16 cellular contexts compared by ENCODE assay signal in genomic region chr11:122178795-122179194, GRCh38.
DNase-seq lines count a peak whose midpoint lies in the region; ATAC-seq, FAIRE-seq and TF ChIP-seq lines count a peak whose summit lies in the region.
"Had no signal": no experiment of that assay in that cellular context is flagged by ENCODE, and none has a peak within 500 bp of the region (broad histone marks: within the 10 kb centered on the region; RNA-seq: fewer than 3 reads in every experiment).

No MANE protein-coding gene starts in this region.

- no peak for TF ChIP-seq CTCF in HFF-Myc (IDR thresholded peaks at IDR 0.05; ENCODE audit: low read depth, low read length, missing control alignments)
- no peak for TF ChIP-seq CTCF in astrocyte (IDR thresholded peaks at IDR 0.05; ENCODE audit: insufficient read depth, low read depth, low read length)
- TF ChIP-seq CTCF in fibroblast of the aortic adventitia (IDR thresholded peaks at IDR 0.05; ENCODE audit: insufficient read depth, low read length) = no peak
- no peak for TF ChIP-seq CTCF in RWPE1 (conservative IDR thresholded peaks at IDR 0.05; ENCODE audit: low read depth)

- no peaks in the 10 kb centered on the region for H3K9me3 ChIP-seq in astrocyte (ENCODE audit: insufficient read depth, low read depth, low read length)

- H2AFZ ChIP-seq in astrocyte (ENCODE audit: low read depth, low read length) = no peak overlapping the region

- H3K4me2 ChIP-seq in astrocyte (ENCODE audit: low read length) = peak overlapping the region; percentile 92

- peaks cover 55% of the 10 kb centered on the region for H3K4me1 ChIP-seq in astrocyte (ENCODE audit: insufficient read depth, low read length)

- peaks cover 28% of the 10 kb centered on the region for H3K36me3 ChIP-seq in astrocyte (ENCODE audit: insufficient read depth, low read length)

- peaks cover 95% of the 10 kb centered on the region for H3K79me2 ChIP-seq in astrocyte (ENCODE audit: insufficient read depth, low read length)

- ATAC-seq in HG02571 (IDR thresholded peaks at IDR 0.05; ENCODE audit: unreplicated experiment) = no peak
- ATAC-seq: foreskin keratinocyte had no signal

- peak overlapping the region; percentile 99 for H3K9ac ChIP-seq in astrocyte (ENCODE audit: low read length)

- peak overlapping the region; percentile 59 for H3K4me3 ChIP-seq in HFF-Myc (replicated peaks; ENCODE audit: low read depth, low read length)
- peak overlapping the region; percentile 99 for H3K4me3 ChIP-seq in astrocyte (ENCODE audit: insufficient read depth, low read depth, low read length)
- H3K4me3 ChIP-seq in fibroblast of the aortic adventitia (ENCODE audit: low read depth, low read length) = peak overlapping the region; percentile 75
- H3K4me3 ChIP-seq: SK-N-MC had no signal

- peak overlapping the region; percentile 82 for H3K4me3 Mint-ChIP-seq in astrocyte (ENCODE audit: unreplicated experiment)
- H3K4me3 Mint-ChIP-seq: activated naive CD4-positive, alpha-beta T cell treated with anti-CD3 and anti-CD28 coated beads, Interleukin-2, amount 50 U/mL, for 24 hours; CD14-positive monocyte had no signal

- no peaks in the 10 kb centered on the region for H3K27me3 ChIP-seq in astrocyte (ENCODE audit: insufficient read depth, low read length)
- H3K27me3 ChIP-seq: foreskin keratinocyte had no signal

- peaks cover 9% of the 10 kb centered on the region for H3K36me3 Mint-ChIP-seq in astrocyte (ENCODE audit: low read depth, unreplicated experiment)
- H3K36me3 Mint-ChIP-seq: activated naive CD4-positive, alpha-beta T cell treated with anti-CD3 and anti-CD28 coated beads, Interleukin-2, amount 50 U/mL, for 24 hours; CD14-positive monocyte had no signal

- FAIRE-seq in astrocyte (lab: Jason Lieb, UNC) = peak; percentile 73
- FAIRE-seq: GM19239 had no signal

- H3K27me3 Mint-ChIP-seq in astrocyte (ENCODE audit: low read depth, unreplicated experiment) = no peaks in the 10 kb centered on the region

- peak overlapping the region; percentile 93 for H3K27ac Mint-ChIP-seq in astrocyte (ENCODE audit: unreplicated experiment)
- H3K27ac Mint-ChIP-seq: activated naive CD4-positive, alpha-beta T cell treated with anti-CD3 and anti-CD28 coated beads, Interleukin-2, amount 50 U/mL, for 24 hours had no signal

- H3K4me1 Mint-ChIP-seq in astrocyte (ENCODE audit: low read depth, unreplicated experiment) = peaks cover 50% of the 10 kb centered on the region
- H3K4me1 Mint-ChIP-seq: activated naive CD4-positive, alpha-beta T cell treated with anti-CD3 and anti-CD28 coated beads, Interleukin-2, amount 50 U/mL, for 24 hours; CD14-positive monocyte had no signal

- H4K20me1 ChIP-seq in astrocyte (ENCODE audit: insufficient read depth, low read length) = peaks cover 24% of the 10 kb centered on the region

- DNase-seq in HFF-Myc (ENCODE audit: extremely low read depth, low read depth) (no peak), astrocyte (ENCODE audit: low read depth) (no peak), fibroblast of the aortic adventitia (ENCODE audit: low read depth) (peak; percentile 44), substantia nigra (lab: John Stamatoyannopoulos, UW) (peak in 1 of 49 donors; percentile 23), SHP77 (lab: John Stamatoyannopoulos, UW) (no peak), NCI-H187 treated with DMSO at 0.1 percent for 48 hours (lab: John Stamatoyannopoulos, UW) (no peak), RWPE1 (ENCODE audit: low spot score) (no peak)
- DNase-seq: foreskin keratinocyte, NCI-H2029 treated with DMSO at 0.1 percent for 48 hours had no signal

- CTCF ChIA-PET in RWPE1 (lab: Yijun Ruan, JAX) = no interaction called here

- H3K27ac ChIP-seq in astrocyte (ENCODE audit: low read depth, low read length) (peak overlapping the region; percentile 97), substantia nigra (ENCODE audit: low read depth, low read length, poor library complexity, severe bottlenecking) (peak overlapping the region; percentile 67), RWPE1 (no peak overlapping the region)
- H3K27ac ChIP-seq: HL-60, SK-N-MC, VCaP had no signal

- no peaks in the 10 kb centered on the region for H3K9me3 Mint-ChIP-seq in astrocyte (ENCODE audit: unreplicated experiment)
- H3K9me3 Mint-ChIP-seq: activated naive CD4-positive, alpha-beta T cell treated with anti-CD3 and anti-CD28 coated beads, Interleukin-2, amount 50 U/mL, for 24 hours had no signal

- POLR2A ChIA-PET in RWPE1 (lab: Yijun Ruan, JAX; ENCODE audit: low non-redundant PET) = no interaction called here
